8 cellular contexts compared by ENCODE assay signal in genomic region chr11:110711776-110712642, GRCh38. TPM values are rescaled to one million over a fixed set of nuclear protein-coding genes. Genes with fewer than 3 reads are reported as not detected.
DNase-seq lines count a peak whose midpoint lies in the region; ATAC-seq and TF ChIP-seq lines count a peak whose summit lies in the region.

ARHGAP20 (minus strand) TSS chr11:110712437; CDS start chr11:110712231, 206 bp downstream.

- H3K9me3 ChIP-seq in HUES6 (ENCODE audit: control insufficient read depth, insufficient read depth, low read depth, low read length) (no peaks in the 10 kb centered on the region), SJSA1 (replicated peaks) (no peaks in the 10 kb centered on the region)

- peaks cover 11% of the 10 kb centered on the region; the same call in 1 of the 2 replicates for H3K4me1 ChIP-seq in HUES6 (ENCODE audit: control insufficient read depth, insufficient read depth, low read length)
- peaks cover 19% of the 10 kb centered on the region for H3K4me1 ChIP-seq in SJSA1 (replicated peaks)

- TF ChIP-seq CTCF in retinal pigment epithelial cell (conservative IDR thresholded peaks at IDR 0.05; ENCODE audit: low read depth, low read length), result no peak

- H3K27me3 ChIP-seq in HUES6 (ENCODE audit: control insufficient read depth, insufficient read depth, low read length) (peaks cover 90% of the 10 kb centered on the region), SJSA1 (replicated peaks) (no peaks in the 10 kb centered on the region)

- H3K9ac ChIP-seq in HUES6 (ENCODE audit: low read length), result peak within 1 kb of the TSS; percentile 16

- ATAC-seq in GM21515 (IDR thresholded peaks at IDR 0.05; ENCODE audit: unreplicated experiment), result peak; percentile 72

- H3K27ac ChIP-seq in HUES6 (ENCODE audit: low read depth, low read length), result no peak within 1 kb of the TSS
- 0 out of 2 replicates have a peak within 1 kb of the TSS, but pooled peaks have one; percentile 34 for H3K27ac ChIP-seq in SJSA1

- DNase-seq in DMS 273 treated with DMSO at 0.1 percent for 48 hours (lab: John Stamatoyannopoulos, UW) (peak; percentile 18), SJSA1 (ENCODE audit: low read depth in 1 of 2, low spot score in 2 of 2) (peak; percentile 62 to 63), astrocyte of the hippocampus (ENCODE audit: low read depth, low spot score) (peak; percentile 77), retinal pigment epithelial cell (ENCODE audit: low read depth) (no peak), OCI-M1 (lab: John Stamatoyannopoulos, UW) (no peak)

- H3K36me3 ChIP-seq in HUES6 (ENCODE audit: control insufficient read depth, insufficient read depth, low read length), result no peaks in the 10 kb centered on the region
- H3K36me3 ChIP-seq in SJSA1, result no peaks in the 10 kb centered on the region; the same call in 1 of the 2 replicates

- H3K4me3 ChIP-seq in HUES6 (ENCODE audit: low read depth, low read length) (peak within 1 kb of the TSS; percentile 80), SJSA1 (peak within 1 kb of the TSS; percentile 60), iPS-11a (ENCODE audit: low read depth, low read length) (peak within 1 kb of the TSS; percentile 54), retinal pigment epithelial cell (ENCODE audit: low read length) (peak within 1 kb of the TSS; percentile 58)

RNA-seq across cellular contexts. Expression of gene ARHGAP20, which starts in this region (rescaled TPM):
- 1.1 and 2.2 TPM in 2 replicates for total RNA-seq in SJSA1 (2014; rRNA removed; shearing (Covaris generic))

Comparison
In these comparisons a context has a peak if more than half of its experiments do, and no peak if none do; other contexts are left out.
1. DNase-seq: peak in DMS 273 treated with DMSO at 0.1 percent for 48 hours (single experiment), SJSA1 (2 of 2) and astrocyte of the hippocampus (single experiment); none in retinal pigment epithelial cell (single experiment) and OCI-M1 (single experiment).
2. Peak in every context shown above with its lines, with median percentiles within 50 percentile points of each other: H3K4me3 ChIP-seq.